ENCODE assay signal across 28 cellular contexts in genomic region chr15:76368135-76368588, GRCh38. TPM values are rescaled to one million over a fixed set of nuclear protein-coding genes. Genes with fewer than 3 reads are reported as not detected.
DNase-seq lines count a peak whose midpoint lies in the region; ATAC-seq, FAIRE-seq and TF ChIP-seq lines count a peak whose summit lies in the region.
"Had no signal": no experiment of that assay in that cellular context is flagged by ENCODE, and none has a peak within 500 bp of the region (broad histone marks: within the 10 kb centered on the region; RNA-seq: fewer than 3 reads in every experiment).

No MANE protein-coding gene starts in this region.

- H3K4me1 ChIP-seq in astrocyte (ENCODE audit: insufficient read depth, low read length) = no peaks in the 10 kb centered on the region
- H3K4me1 ChIP-seq: parathyroid adenoma, SJCRH30 had no signal

- FAIRE-seq in astrocyte (lab: Jason Lieb, UNC) = no peak
- FAIRE-seq: GM12878, GM19239, HTR-8/SVneo, kidney had no signal

- H3K36me3 Mint-ChIP-seq in astrocyte (ENCODE audit: low read depth, unreplicated experiment) = peaks cover 4% of the 10 kb centered on the region
- peaks cover 2% of the 10 kb centered on the region for H3K36me3 Mint-ChIP-seq in activated T-helper 1 cell treated with anti-CD3 and anti-CD28 coated beads, Interleukin-12 subunit alpha, Interleukin-12 subunit beta, Interleukin-2, Interleukin-4 antibody, amounts not matched to agents 30 ng/mL and 10 ng/mL and 1 ng/mL, durations not matched to agents 14 hours and 24 hours and 36 hours (ENCODE audit: low read depth)

- H3K79me2 ChIP-seq in astrocyte (ENCODE audit: insufficient read depth, low read length) = no peaks in the 10 kb centered on the region
- H3K79me2 ChIP-seq: parathyroid adenoma had no signal

- no peak overlapping the region for H3K4me3 ChIP-seq in astrocyte (ENCODE audit: insufficient read depth, low read depth, low read length)
- H3K4me3 ChIP-seq: cardiac muscle cell, GM12878, PC-9, SJCRH30 had no signal

- TF ChIP-seq CTCF in astrocyte (IDR thresholded peaks at IDR 0.05; ENCODE audit: insufficient read depth, low read depth, low read length) = no peak

- H2AFZ ChIP-seq in astrocyte (ENCODE audit: low read depth, low read length) = no peak overlapping the region
- H2AFZ ChIP-seq: parathyroid adenoma, PC-9 had no signal

- H4K20me1 ChIP-seq in astrocyte (ENCODE audit: insufficient read depth, low read length) = no peaks in the 10 kb centered on the region

- no peak overlapping the region for H3K9ac ChIP-seq in astrocyte (ENCODE audit: low read length)
- H3K9ac ChIP-seq: KMS-11, parathyroid adenoma had no signal

- H3K9me3 Mint-ChIP-seq in astrocyte (ENCODE audit: unreplicated experiment) = peaks cover 3% of the 10 kb centered on the region
- H3K9me3 Mint-ChIP-seq in activated T-helper 1 cell treated with anti-CD3 and anti-CD28 coated beads, Interleukin-12 subunit alpha, Interleukin-12 subunit beta, Interleukin-2, Interleukin-4 antibody, amounts not matched to agents 30 ng/mL and 10 ng/mL and 1 ng/mL, durations not matched to agents 14 hours and 24 hours and 36 hours = no peaks in the 10 kb centered on the region
- H3K9me3 Mint-ChIP-seq: activated naive CD4-positive, alpha-beta T cell treated with anti-CD3 and anti-CD28 coated beads for 36 hours; CD8-positive, alpha-beta T cell; nephron progenitor cell had no signal

- ATAC-seq in left colon (peak; percentile 49), sciatic nerve (peak; percentile 55)
- no peak for ATAC-seq in stimulated activated naive CD8-positive, alpha-beta T cell treated with anti-CD3 and anti-CD28 coated beads, Interleukin-15, Interleukin-2, amounts not matched to agents 100 U/mL and 50 U/mL, for 24 hours
- ATAC-seq: CD8-positive, alpha-beta T cell; GM12878 had no signal

- no peak overlapping the region for H3K27ac ChIP-seq in astrocyte (ENCODE audit: low read depth, low read length)
- H3K27ac ChIP-seq: cardiac muscle cell, KMS-11, parathyroid adenoma, PC-9, SJCRH30 had no signal

- no peaks in the 10 kb centered on the region for H3K36me3 ChIP-seq in astrocyte (ENCODE audit: insufficient read depth, low read length)
- H3K36me3 ChIP-seq: cardiac muscle cell, SJCRH30 had no signal

- no peaks in the 10 kb centered on the region for H3K9me3 ChIP-seq in astrocyte (ENCODE audit: insufficient read depth, low read depth, low read length)
- H3K9me3 ChIP-seq: SJCRH30 had no signal

- H3K4me1 Mint-ChIP-seq in astrocyte (ENCODE audit: low read depth, unreplicated experiment) = no peaks in the 10 kb centered on the region
- no peaks in the 10 kb centered on the region for H3K4me1 Mint-ChIP-seq in activated T-helper 1 cell treated with anti-CD3 and anti-CD28 coated beads, Interleukin-12 subunit alpha, Interleukin-12 subunit beta, Interleukin-2, Interleukin-4 antibody, amounts not matched to agents 30 ng/mL and 10 ng/mL and 1 ng/mL, durations not matched to agents 14 hours and 24 hours and 36 hours (ENCODE audit: low read depth)
- H3K4me1 Mint-ChIP-seq: nephron progenitor cell had no signal

- intact Hi-C loops in left colon (cut with DNase I, micrococcal nuclease) = no loop called here
- intact Hi-C loops in sciatic nerve (cut with DNase I) = no loop called here
- intact Hi-C loops in activated T-helper 1 cell treated with anti-CD3 and anti-CD28 coated beads, Interleukin-12 subunit alpha, Interleukin-12 subunit beta, Interleukin-2, Interleukin-4 antibody, amounts not matched to agents 30 ng/mL and 10 ng/mL and 1 ng/mL, durations not matched to agents 14 hours and 24 hours and 36 hours (cut with micrococcal nuclease) = no loop called here

- H3K4me3 Mint-ChIP-seq in astrocyte (ENCODE audit: unreplicated experiment) = no peak overlapping the region
- no peak overlapping the region for H3K4me3 Mint-ChIP-seq in activated T-helper 1 cell treated with anti-CD3 and anti-CD28 coated beads, Interleukin-12 subunit alpha, Interleukin-12 subunit beta, Interleukin-2, Interleukin-4 antibody, amounts not matched to agents 30 ng/mL and 10 ng/mL and 1 ng/mL, durations not matched to agents 14 hours and 24 hours and 36 hours
- H3K4me3 Mint-ChIP-seq: activated naive CD4-positive, alpha-beta T cell treated with anti-CD3 and anti-CD28 coated beads for 36 hours; CD8-positive, alpha-beta T cell; nephron progenitor cell had no signal

- peaks cover 8% of the 10 kb centered on the region for H3K27me3 Mint-ChIP-seq in astrocyte (ENCODE audit: low read depth, unreplicated experiment)
- peaks cover 4% of the 10 kb centered on the region for H3K27me3 Mint-ChIP-seq in activated T-helper 1 cell treated with anti-CD3 and anti-CD28 coated beads, Interleukin-12 subunit alpha, Interleukin-12 subunit beta, Interleukin-2, Interleukin-4 antibody, amounts not matched to agents 30 ng/mL and 10 ng/mL and 1 ng/mL, durations not matched to agents 14 hours and 24 hours and 36 hours (ENCODE audit: insufficient read depth)

- no peak overlapping the region for H3K4me2 ChIP-seq in astrocyte (ENCODE audit: low read length)
- H3K4me2 ChIP-seq: KMS-11, PC-9 had no signal

- no peaks in the 10 kb centered on the region for H3K27me3 ChIP-seq in astrocyte (ENCODE audit: insufficient read depth, low read length)
- H3K27me3 ChIP-seq: cardiac muscle cell, SJCRH30 had no signal

- peak; percentile 20 for DNase-seq in ELF-1 (ENCODE audit: low read depth, low spot score)
- peak; percentile 26 for DNase-seq in astrocyte (ENCODE audit: low read depth)
- peak in 1 of 2 donors; percentile 34 for DNase-seq in left colon
- DNase-seq in sciatic nerve (ENCODE audit: low spot score) = no peak
- no peak for DNase-seq in NCI-H1417 treated with DMSO at 0.1 percent for 48 hours (lab: John Stamatoyannopoulos, UW)
- DNase-seq in stimulated activated naive CD8-positive, alpha-beta T cell treated with anti-CD3 and anti-CD28 coated beads, Interleukin-15, Interleukin-2, amounts not matched to agents 100 U/mL and 50 U/mL, for 24 hours = no peak
- no peak for DNase-seq in ureter (ENCODE audit: low spot score)
- DNase-seq in activated T-helper 1 cell treated with anti-CD3 and anti-CD28 coated beads, Interleukin-12 subunit alpha, Interleukin-12 subunit beta, Interleukin-2, Interleukin-4 antibody, amounts not matched to agents 30 ng/mL and 10 ng/mL and 1 ng/mL, durations not matched to agents 14 hours and 24 hours and 36 hours (ENCODE audit: low spot score) = no peak
- DNase-seq: activated naive CD4-positive, alpha-beta T cell treated with anti-CD3 and anti-CD28 coated beads for 36 hours; activated T-cell treated with anti-CD3 and anti-CD28 coated beads, Interleukin-2, amount 50 U/mL, for 48 hours; amniotic stem cell; CD8-positive, alpha-beta T cell; dermis blood vessel endothelial cell; kidney; midbrain; NCI-H2029; NCI-H226; NCI-H82; nephron progenitor cell; PC-9; SJCRH30; T-helper 1 cell had no signal

- no peak overlapping the region for H3K27ac Mint-ChIP-seq in astrocyte (ENCODE audit: unreplicated experiment)
- no peak overlapping the region for H3K27ac Mint-ChIP-seq in activated T-helper 1 cell treated with anti-CD3 and anti-CD28 coated beads, Interleukin-12 subunit alpha, Interleukin-12 subunit beta, Interleukin-2, Interleukin-4 antibody, amounts not matched to agents 30 ng/mL and 10 ng/mL and 1 ng/mL, durations not matched to agents 14 hours and 24 hours and 36 hours
- H3K27ac Mint-ChIP-seq: activated naive CD4-positive, alpha-beta T cell treated with anti-CD3 and anti-CD28 coated beads for 36 hours; CD8-positive, alpha-beta T cell; nephron progenitor cell had no signal

RNA-seq across cellular contexts. Expression of gene ISL2, which starts 31.6 kb away (rescaled TPM):
- total RNA-seq in astrocyte = 1.3 and 2.1 TPM in 2 replicates
- under 1 TPM; 0.24 to 0.95 TPM for total RNA-seq in left colon
- total RNA-seq in sciatic nerve = 0.31 TPM
- 0.62 TPM for total RNA-seq in ureter
- 1.3 TPM in 2 replicates for total RNA-seq in activated T-helper 1 cell treated with anti-CD3 and anti-CD28 coated beads, Interleukin-12 subunit alpha, Interleukin-12 subunit beta, Interleukin-2, Interleukin-4 antibody, amounts not matched to agents 30 ng/mL and 10 ng/mL and 1 ng/mL, durations not matched to agents 14 hours and 24 hours and 36 hours
- total RNA-seq: activated naive CD4-positive, alpha-beta T cell treated with anti-CD3 and anti-CD28 coated beads for 36 hours; cardiac muscle cell; CD8-positive, alpha-beta T cell had no signal

RNA-seq across cellular contexts. Expression of gene ETFA, which starts 56.9 kb away (rescaled TPM):
- total RNA-seq in astrocyte (123 and 126 TPM in 2 replicates), left colon (100 to 1,000 TPM; 271 to 289 TPM), sciatic nerve (84.8 TPM), ureter (123 TPM)
- total RNA-seq in activated T-helper 1 cell treated with anti-CD3 and anti-CD28 coated beads, Interleukin-12 subunit alpha, Interleukin-12 subunit beta, Interleukin-2, Interleukin-4 antibody, amounts not matched to agents 30 ng/mL and 10 ng/mL and 1 ng/mL, durations not matched to agents 14 hours and 24 hours and 36 hours = 129 and 133 TPM in 2 replicates

Comparison
In these comparisons a context has a peak if more than half of its experiments do, and no peak if none do; other contexts are left out.
1. DNase-seq: peak in ELF-1 (single experiment) and astrocyte (single experiment); none in sciatic nerve (single experiment), NCI-H1417 treated with DMSO at 0.1 percent for 48 hours (single experiment), stimulated activated naive CD8-positive, alpha-beta T cell treated with anti-CD3 and anti-CD28 coated beads, Interleukin-15, Interleukin-2, amounts not matched to agents 100 U/mL and 50 U/mL, for 24 hours (single experiment), ureter (single experiment) and activated T-helper 1 cell treated with anti-CD3 and anti-CD28 coated beads, Interleukin-12 subunit alpha, Interleukin-12 subunit beta, Interleukin-2, Interleukin-4 antibody, amounts not matched to agents 30 ng/mL and 10 ng/mL and 1 ng/mL, durations not matched to agents 14 hours and 24 hours and 36 hours (single experiment).